ENCODE assay signal across 22 cellular contexts in the genomic region with DNA sequence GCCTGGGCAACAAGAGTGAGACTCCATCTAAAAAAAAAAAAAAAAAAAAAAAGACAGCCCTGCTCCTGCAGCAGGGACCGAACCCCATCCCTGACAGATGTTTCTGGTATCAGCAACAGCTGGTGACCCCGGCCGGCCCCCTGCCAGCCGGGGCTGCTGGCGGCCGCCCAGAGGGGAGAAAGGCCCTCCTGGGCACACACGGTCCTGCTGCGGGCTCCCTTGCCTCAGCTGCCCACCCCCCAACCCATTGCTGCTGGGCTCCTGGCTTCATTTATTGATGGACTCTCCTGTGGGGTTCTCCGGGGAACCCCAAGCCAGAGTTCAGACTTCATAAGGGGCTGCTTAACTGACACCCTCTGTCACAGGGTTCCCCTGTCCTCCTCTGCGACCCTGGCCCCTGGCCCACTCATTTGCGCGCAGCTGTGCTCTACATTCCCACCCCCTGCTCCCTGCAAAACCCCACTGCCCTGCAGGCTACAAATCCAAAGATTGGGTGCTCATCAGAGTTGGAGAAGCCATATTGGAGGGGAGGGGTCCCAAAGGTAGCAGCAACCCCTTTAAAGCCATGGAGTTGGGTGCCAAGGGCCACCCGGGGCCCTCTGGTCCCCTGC.
DNase-seq lines count a peak whose midpoint lies in the region; ATAC-seq, FAIRE-seq and TF ChIP-seq lines count a peak whose summit lies in the region.
"Had no signal": no experiment of that assay in that cellular context is flagged by ENCODE, and none has a peak within 500 bp of the region (broad histone marks: within the 10 kb centered on the region; RNA-seq: fewer than 3 reads in every experiment).

No MANE protein-coding gene starts in this region.

- H3K4me3 ChIP-seq in kidney (ENCODE audit: low read length in 2 of 2) = no peak overlapping the region

- no peak overlapping the region for H3K9ac ChIP-seq in kidney (ENCODE audit: low read length in 2 of 2)
- H3K9ac ChIP-seq: SK-N-SH had no signal

- intact Hi-C loops in kidney (cut with DNase I) (no loop called here), posterior vena cava (cut with DNase I) (no loop called here)

- H3K4me1 ChIP-seq in kidney (ENCODE audit: control insufficient read depth in 1 of 2, insufficient read depth in 1 of 2, low read depth in 1 of 2, low read length in 2 of 2) = no peaks in the 10 kb centered on the region

- in situ Hi-C loops in KBM-7 (cut with MboI; ENCODE audit: low pct_unique_long_range_greater_than_20kb, low sequenced_read_pairs) (no loop called here), G401 (cut with HindIII; ENCODE audit: low sequenced_read_pairs) (no loop called here)

- ATAC-seq in GM21529 (IDR thresholded peaks at IDR 0.05; ENCODE audit: unreplicated experiment) = no peak

- peaks cover 0 to 1% of the 10 kb centered on the region in 2 donors for H3K9me3 ChIP-seq in kidney (ENCODE audit: control insufficient read depth in 1 of 2, low read length in 2 of 2)
- H3K9me3 ChIP-seq: SK-N-SH had no signal

- DNase-seq in AG08396 (ENCODE audit: low spot score) (peak; percentile 3), GM20000 (ENCODE audit: low spot score) (peak; percentile 7), kidney (peak; percentile 54), posterior vena cava (ENCODE audit: low spot score) (peak; percentile 62), KBM-7 (no peak), G401 (ENCODE audit: low spot score) (no peak), COLO829 (ENCODE audit: low spot score) (no peak)
- DNase-seq: HFFc6; NCI-H1092 treated with DMSO at 0.1 percent for 48 hours; NCI-H146; NCI-H2029; NCI-H226; NCI-H510A treated with DMSO at 0.1 percent for 48 hours; NCI-H774; NK-92 treated with Interleukin-12 subunit alpha and Interleukin-12 subunit beta, amount 100 ng/mL, for 24 hours; SIG-M5; SK-N-SH had no signal

- H3K27ac ChIP-seq in kidney (ENCODE audit: low read depth in 2 of 2, low read length in 2 of 2) = no peak overlapping the region

- FAIRE-seq in kidney (lab: Jason Lieb, UNC) = no peak
- FAIRE-seq: A204.1, G401.6, GM12892, H54 had no signal

- no peak for TF ChIP-seq CTCF in GM20000 (IDR thresholded peaks at IDR 0.05; ENCODE audit: extremely low read depth, missing control alignments)
- TF ChIP-seq CTCF in kidney (IDR thresholded peaks at IDR 0.05; ENCODE audit: borderline replicate concordance, extremely low read depth, insufficient read depth) = no peak

- H3K36me3 ChIP-seq in kidney (ENCODE audit: control insufficient read depth in 1 of 2, insufficient read depth in 2 of 2, low read length in 2 of 2) = no peaks in the 10 kb centered on the region

Comparison
In these comparisons a context has a peak if more than half of its experiments do, and no peak if none do; other contexts are left out.
1. DNase-seq: peak in AG08396 (single experiment), GM20000 (single experiment), kidney (single experiment) and posterior vena cava (single experiment); none in KBM-7 (single experiment), G401 (single experiment) and COLO829 (single experiment).